ENCODE assay signal across 29 cellular contexts in the genomic region with DNA sequence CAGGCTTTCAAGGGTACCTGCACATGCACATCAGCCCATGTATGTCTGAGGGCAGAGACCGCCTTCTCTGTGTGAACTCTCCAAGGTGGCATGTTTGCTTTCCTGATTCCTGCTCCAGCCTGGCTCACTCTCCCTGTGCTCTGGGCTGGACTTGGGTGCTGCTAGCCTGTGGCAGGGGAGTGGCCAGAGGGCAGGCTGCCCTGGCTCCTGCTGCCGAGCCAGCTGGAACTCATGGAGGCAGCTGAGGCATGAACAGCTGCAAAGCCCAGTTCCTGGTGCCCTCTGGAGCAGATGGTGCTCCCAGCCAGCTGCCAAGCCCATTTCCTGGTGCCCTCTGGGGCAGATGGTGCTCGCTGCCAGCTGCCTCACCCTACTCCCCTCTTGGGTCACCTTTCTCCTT. TPM values are rescaled to one million over a fixed set of nuclear protein-coding genes. Genes with fewer than 3 reads are reported as not detected.
DNase-seq lines count a peak whose midpoint lies in the region; ATAC-seq and TF ChIP-seq lines count a peak whose summit lies in the region.
"Had no signal": no experiment of that assay in that cellular context is flagged by ENCODE, and none has a peak within 500 bp of the region (broad histone marks: within the 10 kb centered on the region; RNA-seq: fewer than 3 reads in every experiment).

No MANE protein-coding gene starts in this region.

- H3K4me3 Mint-ChIP-seq in central memory CD8-positive, alpha-beta T cell: peak overlapping the region; percentile 57
- H3K4me3 Mint-ChIP-seq: activated T-cell treated with anti-CD3 and anti-CD28 coated beads, Interleukin-2, amount 50 U/mL, for 24 hours; GM23338 had no signal

- DNase-seq in NCI-H748 (lab: John Stamatoyannopoulos, UW; ENCODE audit: unreplicated experiment) (peak; percentile 77), NCI-H748 treated with DMSO at 0.1 percent for 48 hours (lab: John Stamatoyannopoulos, UW) (no peak), NCI-H2196 (lab: John Stamatoyannopoulos, UW; ENCODE audit: unreplicated experiment) (peak; percentile 88), stomach (peak; percentile 71), SJCRH30 (no peak), OCI-M1 (lab: John Stamatoyannopoulos, UW) (no peak), Ammon's horn (ENCODE audit: low spot score) (no peak)
- DNase-seq in central memory CD8-positive, alpha-beta T cell (ENCODE audit: low spot score in 2 of 2): no peak
- DNase-seq: activated CD4-positive, alpha-beta memory T cell treated with anti-CD3 and anti-CD28 coated beads, Interleukin-2, amount 10 ng/mL, durations not matched to agents 7 days and 5 days; activated naive CD4-positive, alpha-beta T cell treated with anti-CD3 and anti-CD28 coated beads, Interleukin-2, amount 50 U/mL, for 16 hours; activated T-cell treated with anti-CD3 and anti-CD28 coated beads, Interleukin-2, amount 50 U/mL, for 24 hours; anterior cingulate cortex; C1 segment of cervical spinal cord; foreskin keratinocyte; hypothalamus; islet precursor cell; lower lobe of right lung; NCI-H187 treated with DMSO at 0.1 percent for 48 hours; NK-92 treated with Interleukin-12 subunit alpha and Interleukin-12 subunit beta, amount 100 ng/mL, for 24 hours; occipital lobe; T-helper 9 cell had no signal

- H3K36me3 ChIP-seq in stomach (no peaks in the 10 kb centered on the region), SJCRH30 (no peaks in the 10 kb centered on the region)
- H3K36me3 ChIP-seq: lower lobe of right lung, right atrium auricular region had no signal

- peaks cover 0 to 29% (median 12%) of the 10 kb centered on the region in 3 donors for H3K27me3 ChIP-seq in stomach
- 0 out of 2 replicates have a peak, but pooled peaks cover 3% of the 10 kb centered on the region for H3K27me3 ChIP-seq in SJCRH30
- H3K27me3 ChIP-seq: right atrium auricular region had no signal

- H3K4me1 Mint-ChIP-seq in central memory CD8-positive, alpha-beta T cell: peaks cover 13% of the 10 kb centered on the region
- H3K4me1 Mint-ChIP-seq: GM23338 had no signal

- H3K27me3 Mint-ChIP-seq in central memory CD8-positive, alpha-beta T cell: peaks cover 70% of the 10 kb centered on the region

- peaks cover 8% of the 10 kb centered on the region for H3K36me3 Mint-ChIP-seq in central memory CD8-positive, alpha-beta T cell (ENCODE audit: insufficient read depth)

- no peak overlapping the region for H3K27ac Mint-ChIP-seq in central memory CD8-positive, alpha-beta T cell (ENCODE audit: low read depth)
- H3K27ac Mint-ChIP-seq: GM23338 had no signal

- ATAC-seq in central memory CD8-positive, alpha-beta T cell (replicated peaks; ENCODE audit: extremely low read depth, poor library complexity, severe bottlenecking): no peak
- ATAC-seq: A549, foreskin keratinocyte, GM12878, GM23338, lower lobe of right lung, SK-N-SH treated with all-trans-retinoic acid at 6 μM for 48 hours had no signal

- WGBS in stomach, 5 donors: 31 to 67% (median 40%) methylated on average over 2 to 3 of the region's 3 CpGs

- H3K27ac ChIP-seq in stomach (no peak overlapping the region), SJCRH30 (no peak overlapping the region)
- H3K27ac ChIP-seq: A549, epithelial cell of prostate, foreskin keratinocyte, HL-60, lower lobe of right lung, right atrium auricular region had no signal

- intact Hi-C loops in stomach (cut with DNase I; ENCODE audit: low total_unique reads): no loop called here

- H3K9me3 Mint-ChIP-seq in central memory CD8-positive, alpha-beta T cell: peaks cover 8% of the 10 kb centered on the region

- H3K4me3 ChIP-seq in stomach (no peak overlapping the region), SJCRH30 (no peak overlapping the region)
- H3K4me3 ChIP-seq: A549, GM12878, GM23338, lower lobe of right lung, right atrium auricular region had no signal

- H3K9me3 ChIP-seq in stomach (peaks cover 0 to 6% (median 6%) of the 10 kb centered on the region in 4 donors), SJCRH30 (replicated peaks) (no peaks in the 10 kb centered on the region)
- H3K9me3 ChIP-seq: lower lobe of right lung had no signal

- TF ChIP-seq CTCF in stomach (IDR thresholded peaks at IDR 0.05): no peak

- no peak for TF ChIP-seq EP300 in stomach (IDR thresholded peaks at IDR 0.05)

- no peaks in the 10 kb centered on the region for H3K4me1 ChIP-seq in stomach
- no peaks in the 10 kb centered on the region for H3K4me1 ChIP-seq in SJCRH30
- H3K4me1 ChIP-seq: A549, foreskin keratinocyte, lower lobe of right lung, right atrium auricular region had no signal

- no peak for TF ChIP-seq POLR2A in stomach (IDR thresholded peaks at IDR 0.05)

RNA-seq across cellular contexts. Expression of a gene that starts 7.6 kb away (rescaled TPM):
- not detected for total RNA-seq in stomach
- polyA plus RNA-seq in stomach: not detected
- total RNA-seq in SJCRH30 (2014; rRNA removed; shearing (Covaris generic)): not detected in 2 replicates
- total RNA-seq: activated CD4-positive, alpha-beta memory T cell treated with anti-CD3 and anti-CD28 coated beads, Interleukin-2, amount 10 ng/mL, durations not matched to agents 7 days and 5 days; foreskin keratinocyte; GM23338; lower lobe of right lung; MCF 10A; occipital lobe; right atrium auricular region had no signal
- polyA plus RNA-seq: A549, foreskin keratinocyte, GM23338 had no signal

RNA-seq across cellular contexts. Expression of a gene that starts 30.5 kb away (rescaled TPM):
- total RNA-seq in stomach: under 1 TPM in 3 of 5 donors, not detected in 2; 0.14 to 0.37 (median 0.29) TPM
- polyA plus RNA-seq in stomach: under 1 TPM in 2 of 3 donors, not detected in 1; 0.08 to 0.12 TPM
- total RNA-seq in SJCRH30 (2014; rRNA removed; shearing (Covaris generic)): not detected in 2 replicates
- total RNA-seq: activated CD4-positive, alpha-beta memory T cell treated with anti-CD3 and anti-CD28 coated beads, Interleukin-2, amount 10 ng/mL, durations not matched to agents 7 days and 5 days; GM12878; lower lobe of right lung; MCF 10A; right atrium auricular region had no signal
- polyA plus RNA-seq: GM12878 had no signal

RNA-seq across cellular contexts. Expression of a gene that starts 49.4 kb away (rescaled TPM):
- not detected for total RNA-seq in stomach
- under 1 TPM in 1 of 3 donors, not detected in 2; 0.08 TPM for polyA plus RNA-seq in stomach
- total RNA-seq in SJCRH30 (2014; rRNA removed; shearing (Covaris generic)): not detected in 2 replicates
- total RNA-seq: activated CD4-positive, alpha-beta memory T cell treated with anti-CD3 and anti-CD28 coated beads, Interleukin-2, amount 10 ng/mL, durations not matched to agents 7 days and 5 days; foreskin keratinocyte; GM12878; GM23338; lower lobe of right lung; MCF 10A; right atrium auricular region had no signal
- polyA plus RNA-seq: A549, foreskin keratinocyte, GM12878, GM23338 had no signal

Comparison
In these comparisons a context has a peak if more than half of its experiments do, and no peak if none do; other contexts are left out.
1. DNase-seq: peak in NCI-H748 (single experiment), NCI-H2196 (single experiment) and stomach (single experiment); none in NCI-H748 treated with DMSO at 0.1 percent for 48 hours (single experiment), central memory CD8-positive, alpha-beta T cell (0 of 2), SJCRH30 (0 of 2), OCI-M1 (single experiment) and Ammon's horn (single experiment).